ENCODE assay signal across 13 cellular contexts in the genomic region with DNA sequence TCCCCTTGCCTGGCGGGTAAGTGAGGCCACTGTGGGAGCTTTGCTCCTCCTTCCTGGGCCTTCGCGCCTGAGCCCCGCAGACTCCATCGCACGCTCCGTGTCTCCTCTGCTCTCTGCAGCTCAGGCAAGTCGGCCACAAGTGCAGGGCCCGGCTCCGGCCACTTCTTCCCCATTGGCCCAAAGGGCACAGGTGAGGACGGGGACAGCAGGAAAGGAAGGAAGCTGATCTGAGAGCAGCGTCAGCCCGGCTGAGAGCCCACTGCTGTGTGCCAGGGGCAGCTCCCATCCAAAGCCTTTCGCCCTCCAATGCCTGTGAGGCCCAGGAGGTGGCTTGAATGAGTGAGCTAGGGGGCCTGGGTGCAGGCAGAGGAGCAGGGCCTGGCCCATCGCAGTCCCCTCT.
"Had no signal": no experiment of that assay in that cellular context is flagged by ENCODE, and none has a peak within 500 bp of the region (broad histone marks: within the 10 kb centered on the region; RNA-seq: fewer than 3 reads in every experiment).

No MANE protein-coding gene starts in this region.

- H3K36me3 ChIP-seq: colonic mucosa had no signal

- H3K9me3 ChIP-seq: ascending aorta, colonic mucosa, psoas muscle, tibial nerve had no signal

- H3K4me3 Mint-ChIP-seq: activated CD4-positive, alpha-beta memory T cell treated with anti-CD3 and anti-CD28 coated beads, Interleukin-2, amount 10 ng/mL, durations not matched to agents 7 days and 5 days; activated CD4-positive, alpha-beta T cell treated with anti-CD3 and anti-CD28 coated beads for 36 hours; naive B cell had no signal

- H3K4me3 ChIP-seq: ascending aorta, colonic mucosa, lung, psoas muscle, tibial nerve had no signal

- ATAC-seq: activated CD4-positive, alpha-beta T cell treated with anti-CD3 and anti-CD28 coated beads for 36 hours had no signal

- H3K27me3 ChIP-seq: ascending aorta, colonic mucosa, tibial nerve had no signal

- H3K27ac ChIP-seq: ascending aorta, colonic mucosa, epithelial cell of prostate, psoas muscle, tibial nerve had no signal

- H3K9me3 Mint-ChIP-seq: activated CD4-positive, alpha-beta memory T cell treated with anti-CD3 and anti-CD28 coated beads, Interleukin-2, amount 10 ng/mL, durations not matched to agents 7 days and 5 days had no signal

- DNase-seq: activated CD4-positive, alpha-beta memory T cell treated with anti-CD3 and anti-CD28 coated beads, Interleukin-2, amount 10 ng/mL, durations not matched to agents 7 days and 5 days; activated CD4-positive, alpha-beta T cell treated with anti-CD3 and anti-CD28 coated beads for 36 hours; activated CD8-positive, alpha-beta memory T cell treated with anti-CD3 and anti-CD28 coated beads, Interleukin-2, amount 50 U/mL, for 4 hours; colonic mucosa; effector CD4-positive, alpha-beta T cell; naive B cell; psoas muscle; stimulated activated CD4-positive, alpha-beta T cell treated with anti-CD3 and anti-CD28 coated beads, Interleukin-15, amount 100 ng/mL, for 24 hours; stimulated activated CD4-positive, alpha-beta T cell treated with anti-CD3 and anti-CD28 coated beads, Interleukin-4, amount 100 ng/mL, for 24 hours had no signal

- H3K27me3 Mint-ChIP-seq: activated CD4-positive, alpha-beta memory T cell treated with anti-CD3 and anti-CD28 coated beads, Interleukin-2, amount 10 ng/mL, durations not matched to agents 7 days and 5 days; activated CD4-positive, alpha-beta T cell treated with anti-CD3 and anti-CD28 coated beads for 36 hours had no signal

- H3K4me1 Mint-ChIP-seq: activated CD4-positive, alpha-beta memory T cell treated with anti-CD3 and anti-CD28 coated beads, Interleukin-2, amount 10 ng/mL, durations not matched to agents 7 days and 5 days had no signal

- H3K4me1 ChIP-seq: ascending aorta, colonic mucosa, tibial nerve had no signal

- H3K27ac Mint-ChIP-seq: activated CD4-positive, alpha-beta memory T cell treated with anti-CD3 and anti-CD28 coated beads, Interleukin-2, amount 10 ng/mL, durations not matched to agents 7 days and 5 days; activated CD4-positive, alpha-beta T cell treated with anti-CD3 and anti-CD28 coated beads for 36 hours had no signal
